ENCODE assay signal across 8 cellular contexts in the genomic region with DNA sequence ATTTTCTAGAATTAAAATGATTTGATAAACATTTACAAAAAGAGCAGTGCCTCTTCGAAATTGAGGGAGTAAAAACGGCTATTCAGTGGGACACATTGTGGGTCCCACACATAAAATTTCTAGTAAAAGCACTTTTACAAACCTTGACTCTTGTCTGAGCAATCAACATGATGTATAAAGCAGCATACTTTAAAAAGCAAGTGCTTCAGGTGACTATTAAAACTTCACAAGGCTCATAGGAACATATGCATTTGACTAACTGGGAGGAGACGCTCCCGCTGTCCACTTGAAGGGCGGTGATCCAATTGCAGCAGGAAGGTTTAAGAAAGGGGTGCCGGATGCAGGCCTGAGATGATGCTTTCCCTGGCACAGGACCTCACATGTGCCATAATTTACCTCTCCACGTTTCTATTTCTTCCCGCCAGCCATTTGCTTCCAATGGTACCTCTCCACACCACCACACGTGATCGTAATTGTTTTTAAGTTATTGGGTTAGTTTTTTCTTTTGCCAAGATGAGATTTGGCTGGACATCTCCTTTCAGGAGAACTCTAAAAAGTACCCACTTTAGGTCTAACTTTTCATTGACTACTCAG. TPM values are rescaled to one million over a fixed set of nuclear protein-coding genes. Genes with fewer than 3 reads are reported as not detected.
DNase-seq lines count a peak whose midpoint lies in the region; ATAC-seq, FAIRE-seq and TF ChIP-seq lines count a peak whose summit lies in the region.

No MANE protein-coding gene starts in this region.

- ATAC-seq in HG03457 (IDR thresholded peaks at IDR 0.05; ENCODE audit: unreplicated experiment): no peak

- no peak for FAIRE-seq in GM12892 (lab: Jason Lieb, UNC)

- no peak overlapping the region for H3K9ac ChIP-seq in HUES64 (ENCODE audit: low read depth, low read length)

- 20% methylated on average over 8 of the region's 10 CpGs for WGBS in HUES64

- TF ChIP-seq POLR2A in GM12892 (IDR thresholded peaks at IDR 0.05; ENCODE audit: low read depth, low read length): no peak

- H3K36me3 Mint-ChIP-seq in Caco-2 (ENCODE audit: insufficient read depth, unreplicated experiment): no peaks in the 10 kb centered on the region
- peaks cover 3% of the 10 kb centered on the region for H3K36me3 Mint-ChIP-seq in chondrocyte (ENCODE audit: low read depth)
- no peaks in the 10 kb centered on the region for H3K36me3 Mint-ChIP-seq in neural crest cell (ENCODE audit: low read depth)

- H3K9me3 ChIP-seq in Caco-2 (no peaks in the 10 kb centered on the region; the same call in 1 of the 2 replicates), HUES64 (ENCODE audit: insufficient read depth, low read depth, low read length) (no peaks in the 10 kb centered on the region)

- peaks cover 6% of the 10 kb centered on the region for H3K4me1 Mint-ChIP-seq in Caco-2 (ENCODE audit: low read depth, unreplicated experiment)
- H3K4me1 Mint-ChIP-seq in chondrocyte (ENCODE audit: low read depth): peaks cover 22% of the 10 kb centered on the region
- H3K4me1 Mint-ChIP-seq in neural crest cell: peaks cover 13% of the 10 kb centered on the region

- H3K4me3 ChIP-seq in Caco-2 (ENCODE audit: low read depth, low read length): peak overlapping the region; percentile 72
- H3K4me3 ChIP-seq in HUES64 (ENCODE audit: low read length): peak overlapping the region; percentile 80

- DNase-seq in Caco-2 (no peak), chondrocyte (ENCODE audit: low spot score) (no peak), neural crest cell (ENCODE audit: low read depth, low spot score) (no peak), GM12892 (ENCODE audit: insufficient read length) (no peak), SIG-M5 treated with dmso at 0.1 percent for 504 hours (lab: John Stamatoyannopoulos, UW; ENCODE audit: unreplicated experiment) (no peak), T-helper 1 cell (no peak)

- peak overlapping the region; percentile 71 for H3K4me3 Mint-ChIP-seq in Caco-2 (ENCODE audit: unreplicated experiment)
- H3K4me3 Mint-ChIP-seq in chondrocyte (ENCODE audit: unreplicated experiment): peak overlapping the region; percentile 46
- peak overlapping the region; percentile 84 for H3K4me3 Mint-ChIP-seq in neural crest cell

- H3K27ac Mint-ChIP-seq in Caco-2 (ENCODE audit: unreplicated experiment) (no peak overlapping the region), chondrocyte (ENCODE audit: unreplicated experiment) (no peak overlapping the region), neural crest cell (ENCODE audit: unreplicated experiment) (no peak overlapping the region)

- no peak overlapping the region for H3K27ac ChIP-seq in HUES64 (ENCODE audit: low read depth, low read length)

- H3K9me3 Mint-ChIP-seq in Caco-2 (ENCODE audit: unreplicated experiment) (no peaks in the 10 kb centered on the region), chondrocyte (ENCODE audit: low read depth) (no peaks in the 10 kb centered on the region), neural crest cell (no peaks in the 10 kb centered on the region)

- no peaks in the 10 kb centered on the region for H3K36me3 ChIP-seq in Caco-2 (ENCODE audit: control insufficient read depth, insufficient read depth, low read length)
- H3K36me3 ChIP-seq in HUES64 (ENCODE audit: insufficient read depth, low read length): no peaks in the 10 kb centered on the region

- peaks cover 1% of the 10 kb centered on the region for H3K27me3 ChIP-seq in Caco-2 (replicated peaks; ENCODE audit: control insufficient read depth, insufficient read depth, low read length)
- H3K27me3 ChIP-seq in HUES64 (ENCODE audit: insufficient read depth, low read length): peaks cover 52% of the 10 kb centered on the region

- CTCF ChIA-PET in Caco-2 (lab: Charles Lee): interaction anchor here (1.8 to 1.9 kb wide), 2 partner anchors 22 to 315 kb away, joined by 6 to 8 read pairs; no protein-coding TSS in a partner anchor

- no TSS peak for BruUV-seq in Caco-2 (replicated peaks; lab: Mats Ljungman, UMichigan)

- H3K27me3 Mint-ChIP-seq in Caco-2 (ENCODE audit: insufficient read depth, unreplicated experiment) (peaks cover 27% of the 10 kb centered on the region), chondrocyte (ENCODE audit: low read depth) (peaks cover 56% of the 10 kb centered on the region), neural crest cell (ENCODE audit: low read depth) (peaks cover 78% of the 10 kb centered on the region)

- intact Hi-C loops in Caco-2 (cut with micrococcal nuclease; ENCODE audit: unreplicated experiment): loop anchor here (1.0 to 10.0 kb wide), 2 partner anchors 162 to 315 kb away; no protein-coding TSS in a partner anchor

- TF ChIP-seq CTCF in Caco-2 (IDR thresholded peaks at IDR 0.05; ENCODE audit: insufficient read depth in 1 of 2, low read depth in 1 of 2, low read length in 1 of 2, severe bottlenecking in 1 of 2, unreplicated experiment in 1 of 2) (no peak), chondrocyte (IDR thresholded peaks at IDR 0.05) (no peak), neural crest cell (conservative IDR thresholded peaks at IDR 0.05) (no peak)

- H3K4me1 ChIP-seq in Caco-2 (no peaks in the 10 kb centered on the region), HUES64 (ENCODE audit: insufficient read depth, low read length) (peaks cover 37% of the 10 kb centered on the region)

- POLR2A ChIA-PET in Caco-2 (lab: Charles Lee): no interaction called here

RNA-seq across cellular contexts. Expression of gene MCTP1, which starts 1.8 kb away (rescaled TPM):
- total RNA-seq in Caco-2 (2022) (3.2 TPM in 2 replicates), chondrocyte (1.4 to 3.4 TPM (median 3.1 TPM) in 3 replicates), neural crest cell (1.7 and 1.8 TPM in 2 replicates)
- polyA plus RNA-seq in HUES64 (2013, experiment 1 of 2): 1.4 TPM
- polyA plus RNA-seq in HUES64 (2013, experiment 2 of 2): 1.1 TPM
- 22.5 TPM for polyA plus RNA-seq in GM12892 (2012; ENCODE audit: missing spikeins)
